In genomic region chr13:30253830-30254229, GRCh38 we compare ENCODE assay signal across 14 cellular contexts. TPM values are rescaled to one million over a fixed set of nuclear protein-coding genes. Genes with fewer than 3 reads are reported as not detected.
DNase-seq lines count a peak whose midpoint lies in the region; ATAC-seq and TF ChIP-seq lines count a peak whose summit lies in the region.
"Had no signal": no experiment of that assay in that cellular context is flagged by ENCODE, and none has a peak within 500 bp of the region (broad histone marks: within the 10 kb centered on the region; RNA-seq: fewer than 3 reads in every experiment).

No MANE protein-coding gene starts in this region.

- peaks cover 4% of the 10 kb centered on the region for H3K36me3 Mint-ChIP-seq in activated T-cell treated with anti-CD3 and anti-CD28 coated beads, Interleukin-2, amount 50 U/mL, for 4 hours (ENCODE audit: insufficient read depth)
- peaks cover 9% of the 10 kb centered on the region for H3K36me3 Mint-ChIP-seq in glutamatergic neuron (ENCODE audit: unreplicated experiment)

- H3K27me3 ChIP-seq in GM06990 (replicated peaks; ENCODE audit: control insufficient read depth, insufficient read depth, low read length), result no peaks in the 10 kb centered on the region
- H3K27me3 ChIP-seq: BE2C had no signal

- peaks cover 6% of the 10 kb centered on the region for H3K4me1 Mint-ChIP-seq in activated T-cell treated with anti-CD3 and anti-CD28 coated beads, Interleukin-2, amount 50 U/mL, for 4 hours (ENCODE audit: low read depth)
- H3K4me1 Mint-ChIP-seq in glutamatergic neuron (ENCODE audit: low read depth, unreplicated experiment), result peaks cover 10% of the 10 kb centered on the region

- TF ChIP-seq CTCF in GM06990 (IDR thresholded peaks at IDR 0.05; ENCODE audit: insufficient read depth, low read length, poor library complexity, severe bottlenecking), result no peak
- no peak for TF ChIP-seq CTCF in glutamatergic neuron (IDR thresholded peaks at IDR 0.05; ENCODE audit: partially characterized antibody, unreplicated experiment)

- DNase-seq in activated T-cell treated with anti-CD3 and anti-CD28 coated beads, Interleukin-2, amount 50 U/mL, for 4 hours, result no peak
- DNase-seq in activated T-cell treated with anti-CD3 and anti-CD28 coated beads, Interleukin-2, amount 50 U/mL, for 1 hour, result no peak
- DNase-seq in GM06990 (ENCODE audit: extremely low read depth, insufficient read length) (no peak), SK-N-MC (ENCODE audit: low read depth, low spot score) (no peak), left lobe of liver (ENCODE audit: low spot score) (no peak), glutamatergic neuron (no peak), HCEC 1CT (no peak)
- DNase-seq: ACHN, BE2C, NCI-H146, NCI-H2081 treated with DMSO at 0.1 percent for 48 hours, NCI-H2227 treated with DMSO at 0.1 percent for 48 hours, NCI-H524 treated with DMSO at 0.1 percent for 48 hours, OCI-M1 had no signal

- H3K27ac Mint-ChIP-seq in glutamatergic neuron (ENCODE audit: unreplicated experiment), result no peak overlapping the region

- H3K9me3 ChIP-seq in SK-N-MC (ENCODE audit: low read depth, low read length), result peaks cover 12% of the 10 kb centered on the region; the same call in 1 of the 2 replicates
- H3K9me3 ChIP-seq: BE2C had no signal

- H3K27ac ChIP-seq in SK-N-MC, result peak overlapping the region; percentile 29; the same call in 1 of the 2 replicates

- peak overlapping the region; percentile 31 for H3K4me3 Mint-ChIP-seq in activated T-cell treated with anti-CD3 and anti-CD28 coated beads, Interleukin-2, amount 50 U/mL, for 4 hours
- H3K4me3 Mint-ChIP-seq in glutamatergic neuron (ENCODE audit: unreplicated experiment), result no peak overlapping the region

- H3K36me3 ChIP-seq in GM06990 (ENCODE audit: control insufficient read depth, insufficient read depth, low read length), result no peaks in the 10 kb centered on the region
- peaks cover 42% of the 10 kb centered on the region for H3K36me3 ChIP-seq in SK-N-MC (ENCODE audit: insufficient read depth, low read length)
- H3K36me3 ChIP-seq: BE2C had no signal

- ATAC-seq in activated T-cell treated with anti-CD3 and anti-CD28 coated beads, Interleukin-2, amount 50 U/mL, for 4 hours, result no peak
- peak; percentile 80 for ATAC-seq in left lobe of liver

- no peak overlapping the region for H3K9ac ChIP-seq in SK-N-MC (ENCODE audit: insufficient read length)

- no peaks in the 10 kb centered on the region for H3K27me3 Mint-ChIP-seq in activated T-cell treated with anti-CD3 and anti-CD28 coated beads, Interleukin-2, amount 50 U/mL, for 4 hours (ENCODE audit: low read depth)
- H3K27me3 Mint-ChIP-seq in glutamatergic neuron (ENCODE audit: unreplicated experiment), result peaks cover 3% of the 10 kb centered on the region

- H3K4me3 ChIP-seq in GM06990 (replicated peaks; ENCODE audit: low read depth, low read length) (peak overlapping the region; percentile 37), SK-N-MC (no peak overlapping the region)

- peaks cover 3% of the 10 kb centered on the region for H3K9me3 Mint-ChIP-seq in activated T-cell treated with anti-CD3 and anti-CD28 coated beads, Interleukin-2, amount 50 U/mL, for 4 hours
- H3K9me3 Mint-ChIP-seq in glutamatergic neuron (ENCODE audit: unreplicated experiment), result peaks cover 1% of the 10 kb centered on the region

RNA-seq across cellular contexts. Expression of gene KATNAL1, which starts 53.5 kb away (rescaled TPM):
- 1 to 10 TPM; 3.3 to 5.2 (median 4.0) TPM for total RNA-seq in activated T-cell treated with anti-CD3 and anti-CD28 coated beads, Interleukin-2, amount 50 U/mL, for 4 hours
- 7.7 TPM for total RNA-seq in left lobe of liver
- 74.6 TPM for total RNA-seq in glutamatergic neuron (ENCODE audit: unreplicated experiment)
